ENCODE assay signal across 17 cellular contexts in the genomic region with DNA sequence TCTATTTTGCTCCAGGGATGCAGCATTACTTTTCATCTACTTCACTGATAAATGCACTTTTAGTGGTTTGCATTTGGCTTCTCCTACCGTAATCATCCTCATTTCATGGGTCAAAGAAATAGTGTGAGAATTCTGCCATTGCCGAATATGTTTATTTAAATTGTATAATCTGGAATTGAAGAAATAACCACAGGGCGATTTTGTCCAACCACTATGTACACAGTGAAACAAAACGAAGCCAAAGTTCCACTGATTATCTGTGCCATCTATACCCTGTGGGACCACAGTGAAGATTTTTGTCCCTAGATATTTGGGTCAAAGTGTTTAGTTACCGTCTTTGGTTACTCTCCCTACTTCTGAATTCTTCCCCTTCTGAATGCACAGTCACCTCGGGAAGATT.
A peak's percentile ranks its signal among the peaks of the same experiment; 100 is the strongest.
DNase-seq lines count a peak whose midpoint lies in the region; ATAC-seq and TF ChIP-seq lines count a peak whose summit lies in the region.
"Had no signal": no experiment of that assay in that cellular context is flagged by ENCODE, and none has a peak within 500 bp of the region (broad histone marks: within the 10 kb centered on the region; RNA-seq: fewer than 3 reads in every experiment).

No MANE protein-coding gene starts in this region.

- no peaks in the 10 kb centered on the region for H3F3A ChIP-seq in PC-3 (ENCODE audit: low read length, unreplicated experiment)

- H3K36me3 ChIP-seq in PC-3 (ENCODE audit: low read depth, low read length): no peaks in the 10 kb centered on the region
- no peaks in the 10 kb centered on the region for H3K36me3 ChIP-seq in osteoblast (ENCODE audit: insufficient read depth, low read length)

- H3K9ac ChIP-seq in PC-3 (ENCODE audit: low read length): no peak overlapping the region

- H3K27me3 ChIP-seq in PC-3 (ENCODE audit: low read length) (no peaks in the 10 kb centered on the region), osteoblast (ENCODE audit: insufficient read depth, low read length) (no peaks in the 10 kb centered on the region)

- H3K4me2 ChIP-seq in PC-3 (ENCODE audit: low read length) (peak overlapping the region; percentile 59), osteoblast (ENCODE audit: insufficient read depth, low read length) (no peak overlapping the region)

- H3K27ac ChIP-seq in PC-3 (ENCODE audit: low read length): peak overlapping the region; percentile 9; the same call in 1 of the 2 replicates
- H3K27ac ChIP-seq in osteoblast (ENCODE audit: low read depth, low read length): no peak overlapping the region

- H4K20me1 ChIP-seq in PC-3 (ENCODE audit: low read length) (no peaks in the 10 kb centered on the region), osteoblast (ENCODE audit: insufficient read depth, low read length) (no peaks in the 10 kb centered on the region)

- H3K9me3 ChIP-seq in PC-3 (ENCODE audit: low read length) (no peaks in the 10 kb centered on the region), osteoblast (ENCODE audit: low read depth, low read length) (no peaks in the 10 kb centered on the region)

- CTCF ChIA-PET in PC-3 (lab: Charles Lee): no interaction called here

- H2AFZ ChIP-seq in PC-3 (ENCODE audit: low read length) (no peak overlapping the region), osteoblast (ENCODE audit: low read length) (peak overlapping the region; percentile 27)

- DNase-seq in PC-3 (peak; percentile 78), choroid plexus epithelial cell (ENCODE audit: low read depth) (peak; percentile 19), fibroblast of peridontal ligament (ENCODE audit: extremely low read depth) (peak; percentile 80), osteoblast (ENCODE audit: insufficient read length, low spot score, missing footprints) (no peak), NCI-H187 treated with DMSO at 0.1 percent for 48 hours (lab: John Stamatoyannopoulos, UW) (no peak), head of caudate nucleus (no peak), NCI-H748 (lab: John Stamatoyannopoulos, UW; ENCODE audit: unreplicated experiment) (no peak)
- DNase-seq in activated naive CD4-positive, alpha-beta T cell (lab: John Stamatoyannopoulos, UW): no peak
- DNase-seq: C1 segment of cervical spinal cord; Calu3; CD4-positive, alpha-beta memory T cell; COR-L47; DMS153; DND-41; GOT3; H7; HCEC 1CT had no signal

- intact Hi-C loops in PC-3 (cut with micrococcal nuclease) (no loop called here), head of caudate nucleus (cut with DNase I) (no loop called here)

- POLR2A ChIA-PET in PC-3 (lab: Charles Lee; ENCODE audit: unreplicated experiment): no interaction called here

- no peak for TF ChIP-seq CTCF in PC-3 (conservative IDR thresholded peaks at IDR 0.05; ENCODE audit: low read depth, low read length)
- no peak for TF ChIP-seq CTCF in choroid plexus epithelial cell (conservative IDR thresholded peaks at IDR 0.05; ENCODE audit: low read depth, low read length)
- no peak for TF ChIP-seq CTCF in osteoblast (IDR thresholded peaks at IDR 0.05; ENCODE audit: extremely low read depth, low read depth, low read length)

- H3K9me2 ChIP-seq in PC-3 (replicated peaks; ENCODE audit: low read length): no peaks in the 10 kb centered on the region

- H3K79me2 ChIP-seq in PC-3 (ENCODE audit: low read length) (no peaks in the 10 kb centered on the region), osteoblast (ENCODE audit: insufficient read depth, low read length) (no peaks in the 10 kb centered on the region)

- no peak overlapping the region for H3K4me3 ChIP-seq in PC-3 (ENCODE audit: low read length)
- no peak overlapping the region for H3K4me3 ChIP-seq in choroid plexus epithelial cell (ENCODE audit: low read depth, low read length)
- no peak overlapping the region for H3K4me3 ChIP-seq in osteoblast (ENCODE audit: insufficient read depth, low read length)

- H3K4me1 ChIP-seq in PC-3 (ENCODE audit: insufficient read depth, low read length) (peaks cover 33% of the 10 kb centered on the region), osteoblast (ENCODE audit: insufficient read depth, low read length) (peaks cover 24% of the 10 kb centered on the region)

- ATAC-seq in PC-3: peak; percentile 76

- BruUV-seq in PC-3 (replicated peaks; lab: Mats Ljungman, UMichigan): no TSS peak

Comparison
In these comparisons a context has a peak if more than half of its experiments do, and no peak if none do; other contexts are left out.
1. DNase-seq: peak in PC-3 (single experiment), choroid plexus epithelial cell (single experiment) and fibroblast of peridontal ligament (single experiment); none in osteoblast (single experiment), NCI-H187 treated with DMSO at 0.1 percent for 48 hours (single experiment), head of caudate nucleus (0 of 42), NCI-H748 (single experiment) and activated naive CD4-positive, alpha-beta T cell (0 of 4).